ENCODE assay signal across 8 cellular contexts in genomic region chr5:32232441-32233219, GRCh38. TPM values are rescaled to one million over a fixed set of nuclear protein-coding genes. Genes with fewer than 3 reads are reported as not detected.
DNase-seq lines count a peak whose midpoint lies in the region; ATAC-seq and TF ChIP-seq lines count a peak whose summit lies in the region.

No MANE protein-coding gene starts in this region.

- H3K36me3 Mint-ChIP-seq in chondrocyte (ENCODE audit: low read depth), result peaks cover 21% of the 10 kb centered on the region

- ATAC-seq in GM18909 (IDR thresholded peaks at IDR 0.05; ENCODE audit: poor library complexity, unreplicated experiment) (peak; percentile 87), HG03175 (IDR thresholded peaks at IDR 0.05; ENCODE audit: unreplicated experiment) (peak; percentile 86), left lobe of liver (peak; percentile 75)

- peaks cover 33% of the 10 kb centered on the region for H3K4me1 Mint-ChIP-seq in chondrocyte (ENCODE audit: low read depth)

- H3K27ac Mint-ChIP-seq in chondrocyte (ENCODE audit: unreplicated experiment), result no peak overlapping the region

- TF ChIP-seq CTCF in chondrocyte (IDR thresholded peaks at IDR 0.05), result peak; percentile 92

- H3K27me3 Mint-ChIP-seq in chondrocyte (ENCODE audit: low read depth), result no peaks in the 10 kb centered on the region

- H3K4me3 Mint-ChIP-seq in chondrocyte (ENCODE audit: unreplicated experiment), result no peak overlapping the region

- H3K9me3 Mint-ChIP-seq in chondrocyte (ENCODE audit: low read depth), result no peaks in the 10 kb centered on the region

- DNase-seq in AG20443 (ENCODE audit: low spot score) (peak; percentile 85), NCI-H446 (lab: John Stamatoyannopoulos, UW) (peak; percentile 79 to 88), chondrocyte (ENCODE audit: low spot score) (no peak), left lobe of liver (ENCODE audit: low spot score) (peak; percentile 88)
- peak; percentile 70 to 72 for DNase-seq in activated CD4-positive, alpha-beta T cell treated with anti-CD3 and anti-CD28 coated beads for 4 hours
- DNase-seq in stimulated activated CD4-positive, alpha-beta T cell treated with anti-CD3 and anti-CD28 coated beads, Interleukin-2, amount 100 ng/mL, for 48 hours, result peak; percentile 74 to 76

RNA-seq across cellular contexts. Expression of gene GOLPH3, which starts 58.5 kb away (rescaled TPM):
- total RNA-seq in chondrocyte, result 95.2 to 110 TPM (median 106 TPM) in 3 replicates
- total RNA-seq in left lobe of liver, result 66.6 TPM
